Comparison of ENCODE assay signal across 17 cellular contexts in the genomic region with DNA sequence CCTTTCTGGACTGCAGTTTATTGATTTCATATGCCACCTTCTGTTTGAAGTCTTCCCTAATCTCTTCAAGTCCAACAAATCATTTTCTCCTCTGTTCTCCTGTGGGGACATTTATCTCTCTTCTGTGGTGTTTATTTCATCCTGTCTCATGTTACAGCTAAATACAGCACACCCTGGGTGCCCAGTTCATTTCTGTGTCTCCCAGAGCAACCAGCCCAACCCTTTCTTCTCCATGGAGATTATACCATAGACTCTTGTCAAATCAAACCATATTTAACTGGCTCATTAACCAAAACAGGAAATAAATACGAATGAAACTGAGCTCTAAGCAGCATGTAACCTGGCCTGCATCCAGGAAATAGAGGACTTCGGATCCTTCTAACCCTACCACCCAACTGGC. TPM values are rescaled to one million over a fixed set of nuclear protein-coding genes. Genes with fewer than 3 reads are reported as not detected.
DNase-seq lines count a peak whose midpoint lies in the region; ATAC-seq, FAIRE-seq and TF ChIP-seq lines count a peak whose summit lies in the region.
"Had no signal": no experiment of that assay in that cellular context is flagged by ENCODE, and none has a peak within 500 bp of the region (broad histone marks: within the 10 kb centered on the region; RNA-seq: fewer than 3 reads in every experiment).

A gene with protein sequence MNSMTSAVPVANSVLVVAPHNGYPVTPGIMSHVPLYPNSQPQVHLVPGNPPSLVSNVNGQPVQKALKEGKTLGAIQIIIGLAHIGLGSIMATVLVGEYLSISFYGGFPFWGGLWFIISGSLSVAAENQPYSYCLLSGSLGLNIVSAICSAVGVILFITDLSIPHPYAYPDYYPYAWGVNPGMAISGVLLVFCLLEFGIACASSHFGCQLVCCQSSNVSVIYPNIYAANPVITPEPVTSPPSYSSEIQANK (plus strand): TSS at position 331 of the 400 bp plus-strand sequence. CDS start 1,249 bp downstream, outside the sequence.

- H3K4me1 ChIP-seq in BLaER1 (peaks cover 8% of the 10 kb centered on the region), endodermal cell (ENCODE audit: control insufficient read depth, insufficient read depth, low read length) (no peaks in the 10 kb centered on the region)

- WGBS in endodermal cell (ENCODE audit: insufficient coverage in 1 of 2, insufficient read length in 1 of 2), 2 experiments: 60 to 90% methylated on average over 1 to 2 of the region's 2 CpGs

- peak within 1 kb of the TSS; percentile 28; the same call in 1 of the 2 replicates for H3K4me2 ChIP-seq in BLaER1
- H3K4me2 ChIP-seq: SK-N-SH had no signal

- H4K20me1 ChIP-seq in BLaER1: no peaks in the 10 kb centered on the region

- no peak within 1 kb of the TSS for H3K4me3 ChIP-seq in BLaER1
- no peak within 1 kb of the TSS for H3K4me3 ChIP-seq in endodermal cell (ENCODE audit: low read length)
- H3K4me3 ChIP-seq: GM23248 had no signal

- no peaks in the 10 kb centered on the region for H3K36me3 Mint-ChIP-seq in endodermal cell (ENCODE audit: low read depth)
- H3K36me3 Mint-ChIP-seq in effector memory CD8-positive, alpha-beta T cell (ENCODE audit: insufficient read depth): no peaks in the 10 kb centered on the region
- H3K36me3 Mint-ChIP-seq in osteocyte (ENCODE audit: unreplicated experiment): no peaks in the 10 kb centered on the region
- H3K36me3 Mint-ChIP-seq: activated naive CD8-positive, alpha-beta T cell had no signal

- H3K4me1 Mint-ChIP-seq in endodermal cell (peaks cover 6% of the 10 kb centered on the region), osteocyte (ENCODE audit: unreplicated experiment) (no peaks in the 10 kb centered on the region)
- H3K4me1 Mint-ChIP-seq in effector memory CD8-positive, alpha-beta T cell (ENCODE audit: low read depth in 2 of 2): no peaks in the 10 kb centered on the region
- H3K4me1 Mint-ChIP-seq: memory B cell had no signal

- no peak within 1 kb of the TSS for H3K4me3 Mint-ChIP-seq in endodermal cell
- H3K4me3 Mint-ChIP-seq in effector memory CD8-positive, alpha-beta T cell: no peak within 1 kb of the TSS
- no peak within 1 kb of the TSS for H3K4me3 Mint-ChIP-seq in osteocyte (ENCODE audit: unreplicated experiment)
- H3K4me3 Mint-ChIP-seq: activated naive CD8-positive, alpha-beta T cell; memory B cell had no signal

- no peaks in the 10 kb centered on the region for H3K36me3 ChIP-seq in BLaER1
- H3K36me3 ChIP-seq in endodermal cell (ENCODE audit: control insufficient read depth, insufficient read depth, low read length): no peaks in the 10 kb centered on the region

- H3K27ac Mint-ChIP-seq in endodermal cell: no peak within 1 kb of the TSS
- no peak within 1 kb of the TSS for H3K27ac Mint-ChIP-seq in effector memory CD8-positive, alpha-beta T cell
- no peak within 1 kb of the TSS for H3K27ac Mint-ChIP-seq in osteocyte (ENCODE audit: unreplicated experiment)
- H3K27ac Mint-ChIP-seq: activated naive CD8-positive, alpha-beta T cell; memory B cell had no signal

- peak; percentile 7 for DNase-seq in M059J (ENCODE audit: low read depth)
- peak; percentile 78 for DNase-seq in NCI-H2196 treated with DMSO at 0.1 percent for 48 hours (lab: John Stamatoyannopoulos, UW; ENCODE audit: unreplicated experiment)
- DNase-seq in endodermal cell: no peak
- DNase-seq in effector memory CD8-positive, alpha-beta T cell: no peak
- DNase-seq in osteocyte (ENCODE audit: extremely low spot score, unreplicated experiment): no peak
- DNase-seq in GM19239 (ENCODE audit: insufficient read length, low spot score): no peak
- no peak for DNase-seq in T-helper 1 cell
- DNase-seq: ACHN, GM23248, posterior cingulate gyrus, SK-N-SH had no signal

- H3K9me3 ChIP-seq in BLaER1 (peaks cover 4% of the 10 kb centered on the region), endodermal cell (ENCODE audit: control insufficient read depth, low read length) (no peaks in the 10 kb centered on the region)
- H3K9me3 ChIP-seq: SK-N-SH had no signal

- no peak within 1 kb of the TSS for H3K27ac ChIP-seq in BLaER1
- H3K27ac ChIP-seq in endodermal cell (ENCODE audit: low read depth, low read length): peak within 1 kb of the TSS; percentile 70
- H3K27ac ChIP-seq: GM23248 had no signal

- no peak for FAIRE-seq in GM19239 (lab: Jason Lieb, UNC)

- no peak for TF ChIP-seq CTCF in endodermal cell (conservative IDR thresholded peaks at IDR 0.05)
- TF ChIP-seq CTCF in osteocyte (IDR thresholded peaks at IDR 0.05): no peak

- H3K9me3 Mint-ChIP-seq in endodermal cell (no peaks in the 10 kb centered on the region), osteocyte (ENCODE audit: unreplicated experiment) (no peaks in the 10 kb centered on the region)
- H3K9me3 Mint-ChIP-seq in effector memory CD8-positive, alpha-beta T cell: no peaks in the 10 kb centered on the region

- H3K27me3 Mint-ChIP-seq in endodermal cell (ENCODE audit: insufficient read depth) (no peaks in the 10 kb centered on the region), osteocyte (ENCODE audit: unreplicated experiment) (peaks cover 7% of the 10 kb centered on the region)
- H3K27me3 Mint-ChIP-seq in effector memory CD8-positive, alpha-beta T cell: peaks cover 8 to 13% of the 10 kb centered on the region in 2 donors

- H3K27me3 ChIP-seq in BLaER1: no peaks in the 10 kb centered on the region
- no peaks in the 10 kb centered on the region for H3K27me3 ChIP-seq in endodermal cell (ENCODE audit: control insufficient read depth, insufficient read depth, low read length, poor library complexity, severe bottlenecking)

- no peak for ATAC-seq in effector memory CD8-positive, alpha-beta T cell (replicated peaks)

- H3K9ac ChIP-seq in BLaER1 (no peak within 1 kb of the TSS), endodermal cell (ENCODE audit: extremely low read depth, low read length, poor library complexity, severe bottlenecking) (no peak within 1 kb of the TSS)
- H3K9ac ChIP-seq: GM23248, SK-N-SH had no signal

RNA-seq across cellular contexts. Expression of the gene that starts here (rescaled TPM):
- total RNA-seq in M059J (2014; rRNA removed; shearing (Covaris generic)): not detected in 2 replicates
- total RNA-seq in endodermal cell (not detected), osteocyte (not detected in 2 replicates)
- polyA plus RNA-seq in endodermal cell (2013, experiment 1 of 2): 0.32 TPM
- 0.33 TPM for polyA plus RNA-seq in endodermal cell (2013, experiment 2 of 2)
- total RNA-seq: chondrocyte, GM23248, LHCN-M2, ureter had no signal
- polyA plus RNA-seq: GM23248, SK-N-SH had no signal

Comparison
In these comparisons a context has a peak if more than half of its experiments do, and no peak if none do; other contexts are left out.
1. Peak in DNase-seq in M059J; RNA of the gene not detected or under 1 TPM.